10 cellular contexts compared by ENCODE assay signal in the genomic region with DNA sequence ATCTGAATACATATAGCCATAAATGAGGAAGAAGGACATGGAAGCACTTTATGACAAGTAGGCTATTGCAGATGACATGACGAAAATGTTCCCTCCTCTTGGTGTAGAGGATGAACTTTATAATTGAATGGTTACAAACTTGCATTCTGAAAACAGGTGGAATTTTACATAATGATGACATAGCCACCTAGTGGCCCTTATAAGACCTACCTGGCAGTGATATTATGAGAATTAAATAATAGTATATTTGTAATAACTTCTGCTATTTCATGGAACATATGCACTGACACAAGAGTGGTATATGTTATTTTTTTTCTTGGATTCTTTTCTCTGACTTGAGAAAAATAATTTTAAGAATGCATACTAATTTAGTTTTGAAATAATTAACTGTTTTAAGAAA. TPM values are rescaled to one million over a fixed set of nuclear protein-coding genes. Genes with fewer than 3 reads are reported as not detected.
DNase-seq lines count a peak whose midpoint lies in the region; ATAC-seq and TF ChIP-seq lines count a peak whose summit lies in the region.
"Had no signal": no experiment of that assay in that cellular context is flagged by ENCODE, and none has a peak within 500 bp of the region (broad histone marks: within the 10 kb centered on the region; RNA-seq: fewer than 3 reads in every experiment).

No MANE protein-coding gene starts in this region.

- no TSS peak for BruUV-seq in mammary epithelial cell (replicated peaks; lab: Mats Ljungman, UMichigan)

- H4K20me1 ChIP-seq in mammary epithelial cell (ENCODE audit: insufficient read depth, low read length), result no peaks in the 10 kb centered on the region

- CTCF ChIA-PET in mammary epithelial cell (lab: Charles Lee; ENCODE audit: low non-redundant PET), result no interaction called here

- in situ Hi-C loops in mammary epithelial cell (cut with MboI; ENCODE audit: low sequenced_read_pairs in 2 of 2), result no loop called here

- H3K36me3 ChIP-seq in mammary epithelial cell (ENCODE audit: insufficient read depth, low read length), result peaks cover 7% of the 10 kb centered on the region

- TF ChIP-seq CTCF in GM12865 (IDR thresholded peaks at IDR 0.05; ENCODE audit: insufficient read depth, low read depth, low read length, missing control alignments) (peak; percentile 40), mammary epithelial cell (conservative IDR thresholded peaks at IDR 0.05 in 1 of 2, IDR thresholded peaks at IDR 0.05 in 1 of 2; ENCODE audit: extremely low read depth in 1 of 2, insufficient read depth in 1 of 2, low read depth in 1 of 2, low read length in 2 of 2) (peak; percentile 58 to 60), omental fat pad (IDR thresholded peaks at IDR 0.05) (no peak)

- no peak overlapping the region for H3K9ac ChIP-seq in mammary epithelial cell (ENCODE audit: insufficient read depth, low read length)

- no peak overlapping the region for H3K4me3 ChIP-seq in GM12865 (ENCODE audit: low read depth, low read length)
- no peak overlapping the region for H3K4me3 ChIP-seq in mammary epithelial cell (replicated peaks in 1 of 3; ENCODE audit: insufficient read depth in 1 of 3, low read depth in 2 of 3, low read length in 3 of 3)

- DNase-seq in GM12865 (ENCODE audit: low read depth), result peak; percentile 31
- peak; percentile 20 for DNase-seq in HPDE6-E6E7 (ENCODE audit: extremely low spot score)
- no peak for DNase-seq in mammary epithelial cell
- DNase-seq in omental fat pad (ENCODE audit: low spot score), result no peak
- DNase-seq in DMS 273 treated with DMSO at 0.1 percent for 48 hours (lab: John Stamatoyannopoulos, UW), result no peak
- no peak for DNase-seq in HK-2 (ENCODE audit: unreplicated experiment)
- no peak for DNase-seq in OCI-M2 (lab: John Stamatoyannopoulos, UW; ENCODE audit: unreplicated experiment)
- DNase-seq in stimulated activated CD4-positive, alpha-beta T cell treated with anti-CD3 and anti-CD28 coated beads, Interleukin-12 subunit alpha, Interleukin-12 subunit beta, amount 100 ng/mL, for 4 hours, result no peak

- H3K4me2 ChIP-seq in mammary epithelial cell (ENCODE audit: insufficient read depth, low read depth, low read length), result no peak overlapping the region

- H3K27ac ChIP-seq in mammary epithelial cell (ENCODE audit: insufficient read depth, low read depth, low read length), result no peak overlapping the region

- no peak overlapping the region for H2AFZ ChIP-seq in mammary epithelial cell (ENCODE audit: low read depth, low read length)

- intact Hi-C loops in mammary epithelial cell (cut with micrococcal nuclease), result loop anchor here (1.0 kb wide), 3 partner anchors 28 to 236 kb away; no protein-coding TSS in a partner anchor

- H3K27me3 ChIP-seq in mammary epithelial cell (ENCODE audit: insufficient read depth, low read length), result no peaks in the 10 kb centered on the region

- H3K4me1 ChIP-seq in mammary epithelial cell (ENCODE audit: insufficient read depth, low read length), result no peaks in the 10 kb centered on the region

- no peaks in the 10 kb centered on the region for H3K79me2 ChIP-seq in mammary epithelial cell (ENCODE audit: insufficient read depth, low read length)

- H3K9me3 ChIP-seq in mammary epithelial cell (replicated peaks; ENCODE audit: insufficient read depth, low read length), result no peaks in the 10 kb centered on the region

- dilution Hi-C loops in mammary epithelial cell (cut with HindIII; ENCODE audit: low sequenced_read_pairs), result no loop called here

- 38% methylated on average over 1 of the region's 1 CpG for WGBS in mammary epithelial cell (ENCODE audit: low coverage, missing lambda C conversion rate)

- peak; percentile 37 for ATAC-seq in omental fat pad (ENCODE audit: low FRiP score)

RNA-seq across cellular contexts. Expression of gene TRIM22, which starts 22.9 kb away (rescaled TPM):
- total RNA-seq in mammary epithelial cell, result 10 to 100 TPM; 57.7 to 89.0 TPM
- 35.9 TPM for polyA plus RNA-seq in mammary epithelial cell
- 38.2 TPM for polyA minus RNA-seq in mammary epithelial cell
- 100 to 1,000 TPM in 1 of 4 donors, 10 to 100 TPM in 3; 22.3 to 163 (median 55.7) TPM for total RNA-seq in omental fat pad

RNA-seq across cellular contexts. Expression of gene OR56B1, which starts 23.7 kb away (rescaled TPM):
- not detected for total RNA-seq in mammary epithelial cell
- polyA plus RNA-seq in mammary epithelial cell, result not detected
- not detected for polyA minus RNA-seq in mammary epithelial cell
- under 1 TPM in 1 of 4 donors, not detected in 3; 0.47 TPM for total RNA-seq in omental fat pad
- total RNA-seq: activated T-helper 2 cell treated with anti-CD3 and anti-CD28 coated beads, Interferon-gamma antibody, Interleukin-2, Interleukin-4, amounts not matched to agents 10 μg/mL and 5 μg/mL and 100 μg/mL, durations not matched to agents 14 hours and 24 hours and 36 hours; mesenteric fat pad had no signal

RNA-seq across cellular contexts. Expression of gene TRIM5, which starts 27.6 kb away (rescaled TPM):
- total RNA-seq in mammary epithelial cell (10 to 100 TPM; 19.8 to 28.3 TPM), omental fat pad (10 to 100 TPM; 18.0 to 24.4 (median 21.1) TPM)
- polyA plus RNA-seq in mammary epithelial cell, result 18.1 TPM
- 20.9 TPM for polyA minus RNA-seq in mammary epithelial cell

RNA-seq across cellular contexts. Expression of gene OR52N4, which starts 41.5 kb away (rescaled TPM):
- total RNA-seq in mammary epithelial cell (not detected), omental fat pad (under 1 TPM in 1 of 4 donors, not detected in 3; 0.72 TPM)
- not detected for polyA plus RNA-seq in mammary epithelial cell
- polyA minus RNA-seq in mammary epithelial cell, result not detected
- total RNA-seq: activated T-helper 2 cell treated with anti-CD3 and anti-CD28 coated beads, Interferon-gamma antibody, Interleukin-2, Interleukin-4, amounts not matched to agents 10 μg/mL and 5 μg/mL and 100 μg/mL, durations not matched to agents 14 hours and 24 hours and 36 hours; mesenteric fat pad had no signal

Comparison
In these comparisons a context has a peak if more than half of its experiments do, and no peak if none do; other contexts are left out.
1. DNase-seq: peak in GM12865 (single experiment) and HPDE6-E6E7 (single experiment); none in mammary epithelial cell (single experiment), omental fat pad (single experiment), DMS 273 treated with DMSO at 0.1 percent for 48 hours (single experiment), HK-2 (single experiment), OCI-M2 (single experiment) and stimulated activated CD4-positive, alpha-beta T cell treated with anti-CD3 and anti-CD28 coated beads, Interleukin-12 subunit alpha, Interleukin-12 subunit beta, amount 100 ng/mL, for 4 hours (single experiment).
2. CTCF ChIP-seq: peak in GM12865 (single experiment) and mammary epithelial cell (2 of 2); none in omental fat pad (0 of 3).